In the genomic region with DNA sequence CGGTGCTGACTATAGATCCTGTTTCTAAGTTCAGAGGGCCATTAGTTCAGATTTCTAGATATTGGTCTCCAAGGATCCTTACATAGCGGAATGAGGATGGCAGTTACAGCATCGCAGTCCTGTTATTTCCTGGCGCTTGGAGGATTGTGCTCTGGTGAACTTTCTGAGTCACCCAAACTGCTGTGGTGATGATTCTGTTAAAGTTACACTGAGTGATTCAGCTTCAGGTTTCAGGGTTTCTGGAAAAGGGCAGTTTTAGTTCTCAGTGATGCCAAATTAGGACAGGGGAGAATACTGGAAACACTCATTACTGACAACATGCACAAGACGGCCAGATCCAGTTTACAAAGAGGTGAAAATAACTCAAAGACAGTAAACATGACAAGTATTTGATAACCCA, we compare ENCODE assay signal across 10 cellular contexts. TPM values are rescaled to one million over a fixed set of nuclear protein-coding genes. Genes with fewer than 3 reads are reported as not detected.
A peak's percentile ranks its signal among the peaks of the same experiment; 100 is the strongest.
DNase-seq lines count a peak whose midpoint lies in the region; ATAC-seq and TF ChIP-seq lines count a peak whose summit lies in the region.
"Had no signal": no experiment of that assay in that cellular context is flagged by ENCODE, and none has a peak within 500 bp of the region (broad histone marks: within the 10 kb centered on the region; RNA-seq: fewer than 3 reads in every experiment).

No MANE protein-coding gene starts in this region.

- no peaks in the 10 kb centered on the region for H3K9me3 Mint-ChIP-seq in natural killer cell treated with Interleukin-12 subunit alpha and Interleukin-12 subunit beta and Interleukin-15 and Interleukin-18, amount 100 ng/mL, for 72 hours
- H3K9me3 Mint-ChIP-seq: brain had no signal

- H3K4me3 Mint-ChIP-seq in natural killer cell treated with Interleukin-12 subunit alpha and Interleukin-12 subunit beta and Interleukin-15 and Interleukin-18, amount 100 ng/mL, for 72 hours = no peak overlapping the region
- H3K4me3 Mint-ChIP-seq: brain had no signal

- no peaks in the 10 kb centered on the region for H3K36me3 Mint-ChIP-seq in natural killer cell treated with Interleukin-12 subunit alpha and Interleukin-12 subunit beta and Interleukin-15 and Interleukin-18, amount 100 ng/mL, for 72 hours
- H3K36me3 Mint-ChIP-seq: brain had no signal

- H3K27ac ChIP-seq in MM.1S (ENCODE audit: low read length) (no peak overlapping the region), heart right ventricle (no peak overlapping the region)
- H3K27ac ChIP-seq: pancreas had no signal

- in situ Hi-C loops in ACHN (cut with HindIII; ENCODE audit: low pct_ligation_motif_present, low pct_unique_long_range_greater_than_20kb, low sequenced_read_pairs) = no loop called here

- ATAC-seq in GM19043 (IDR thresholded peaks at IDR 0.05; ENCODE audit: low read depth, unreplicated experiment) (peak; percentile 45), heart right ventricle (no peak)
- ATAC-seq in natural killer cell treated with Interleukin-12 subunit alpha and Interleukin-12 subunit beta and Interleukin-15 and Interleukin-18, amount 100 ng/mL, for 72 hours = no peak
- ATAC-seq: pancreas had no signal

- no peaks in the 10 kb centered on the region for H4K20me1 ChIP-seq in MM.1S (ENCODE audit: insufficient read depth, low read length)

- WGBS in heart right ventricle, 2 donors = 70 to 71% methylated on average over 5 of the region's 5 CpGs

- H3K4me1 ChIP-seq in MM.1S (ENCODE audit: low read length) (no peaks in the 10 kb centered on the region), heart right ventricle (peaks cover 0 to 16% (median 10%) of the 10 kb centered on the region in 9 donors)

- H3K4me1 Mint-ChIP-seq in natural killer cell treated with Interleukin-12 subunit alpha and Interleukin-12 subunit beta and Interleukin-15 and Interleukin-18, amount 100 ng/mL, for 72 hours (ENCODE audit: low read depth in 2 of 2) = peaks cover 0 to 5% of the 10 kb centered on the region in 2 donors
- H3K4me1 Mint-ChIP-seq: brain had no signal

- no peak overlapping the region for H3K4me2 ChIP-seq in MM.1S (ENCODE audit: low read depth, low read length)

- H3K4me3 ChIP-seq in fibroblast of mammary gland (ENCODE audit: control insufficient read depth, low read depth, low read length) (no peak overlapping the region), MM.1S (ENCODE audit: low read length) (no peak overlapping the region), heart right ventricle (no peak overlapping the region)
- H3K4me3 ChIP-seq: pancreas had no signal

- H3K36me3 ChIP-seq in MM.1S (replicated peaks; ENCODE audit: insufficient read depth, low read length) (no peaks in the 10 kb centered on the region), heart right ventricle (no peaks in the 10 kb centered on the region)
- H3K36me3 ChIP-seq: pancreas had no signal

- H3K27me3 Mint-ChIP-seq in natural killer cell treated with Interleukin-12 subunit alpha and Interleukin-12 subunit beta and Interleukin-15 and Interleukin-18, amount 100 ng/mL, for 72 hours = peaks cover 8 to 14% of the 10 kb centered on the region in 2 donors

- no peak overlapping the region for H3K27ac Mint-ChIP-seq in natural killer cell treated with Interleukin-12 subunit alpha and Interleukin-12 subunit beta and Interleukin-15 and Interleukin-18, amount 100 ng/mL, for 72 hours
- H3K27ac Mint-ChIP-seq: brain had no signal

- H2AFZ ChIP-seq in MM.1S (ENCODE audit: low read length) = no peak overlapping the region

- no peaks in the 10 kb centered on the region for H3K9me2 ChIP-seq in MM.1S (replicated peaks; ENCODE audit: insufficient read depth, low read length)

- intact Hi-C loops in heart right ventricle (cut with DNase I) = loop anchor here in 1 of 10 donors (5.0 kb wide), 1 partner anchor 304 kb away; no protein-coding TSS in a partner anchor

- no peaks in the 10 kb centered on the region for H3K27me3 ChIP-seq in MM.1S (replicated peaks; ENCODE audit: insufficient read depth, low read length)
- peaks cover 0 to 11% (median 0%) of the 10 kb centered on the region in 7 donors for H3K27me3 ChIP-seq in heart right ventricle
- H3K27me3 ChIP-seq: pancreas had no signal

- no peaks in the 10 kb centered on the region for H3K79me2 ChIP-seq in MM.1S (ENCODE audit: low read length)

- TF ChIP-seq CTCF in fibroblast of mammary gland (conservative IDR thresholded peaks at IDR 0.05; ENCODE audit: control insufficient read depth, insufficient read depth, low read depth, low read length) = no peak
- TF ChIP-seq CTCF in MM.1S (IDR thresholded peaks at IDR 0.05; ENCODE audit: low read length) = no peak
- no peak for TF ChIP-seq CTCF in heart right ventricle (IDR thresholded peaks at IDR 0.05)

- H3K9me3 ChIP-seq in MM.1S (replicated peaks; ENCODE audit: insufficient read depth, low read length) = no peaks in the 10 kb centered on the region
- H3K9me3 ChIP-seq in heart right ventricle = no peaks in the 10 kb centered on the region
- H3K9me3 ChIP-seq: pancreas had no signal

- H3F3A ChIP-seq in MM.1S (ENCODE audit: insufficient read depth, low read length) = no peaks in the 10 kb centered on the region

- peak; percentile 81 for DNase-seq in ACHN
- DNase-seq in RKO (ENCODE audit: low spot score) = peak; percentile 81
- DNase-seq in fibroblast of mammary gland (ENCODE audit: low read depth) = peak; percentile 95
- no peak for DNase-seq in MM.1S
- DNase-seq in natural killer cell treated with Interleukin-12 subunit alpha and Interleukin-12 subunit beta and Interleukin-15 and Interleukin-18, amount 100 ng/mL, for 72 hours (ENCODE audit: low spot score) = no peak
- DNase-seq in mucosa of gallbladder (ENCODE audit: low spot score) = no peak
- no peak for DNase-seq in heart right ventricle

- H3K9ac ChIP-seq in MM.1S (ENCODE audit: low read length) = no peak overlapping the region

RNA-seq across cellular contexts. Expression of a gene that starts 52.1 kb away (rescaled TPM):
- total RNA-seq in natural killer cell treated with Interleukin-12 subunit alpha and Interleukin-12 subunit beta and Interleukin-15 and Interleukin-18, amount 100 ng/mL, for 72 hours = not detected
- not detected for total RNA-seq in mucosa of gallbladder
- total RNA-seq in heart right ventricle = not detected
- polyA plus RNA-seq in heart right ventricle = not detected

Comparison
In these comparisons a context has a peak if more than half of its experiments do, and no peak if none do; other contexts are left out.
1. DNase-seq: peak in ACHN (single experiment), RKO (single experiment) and fibroblast of mammary gland (single experiment); none in MM.1S (single experiment), natural killer cell treated with Interleukin-12 subunit alpha and Interleukin-12 subunit beta and Interleukin-15 and Interleukin-18, amount 100 ng/mL, for 72 hours (single experiment), mucosa of gallbladder (single experiment) and heart right ventricle (0 of 2).